In genomic region chr3:194893121-194893979, GRCh38 we compare ENCODE assay signal across 19 cellular contexts.
DNase-seq lines count a peak whose midpoint lies in the region; ATAC-seq lines count a peak whose summit lies in the region.
"Had no signal": no experiment of that assay in that cellular context is flagged by ENCODE, and none has a peak within 500 bp of the region (broad histone marks: within the 10 kb centered on the region; RNA-seq: fewer than 3 reads in every experiment).

No MANE protein-coding gene starts in this region.

- peak; percentile 60 for ATAC-seq in GM21390 (IDR thresholded peaks at IDR 0.05; ENCODE audit: unreplicated experiment)
- peak; percentile 41 to 77 for ATAC-seq in activated T-cell treated with anti-CD3 and anti-CD28 coated beads, Interleukin-2, amount 50 U/mL, for 72 hours (replicated peaks in 1 of 2)
- ATAC-seq: left ventricle myocardium superior, mucosa of descending colon had no signal

- peaks cover 17% of the 10 kb centered on the region for H3K9me3 Mint-ChIP-seq in activated T-cell treated with anti-CD3 and anti-CD28 coated beads, Interleukin-2, amount 50 U/mL, for 24 hours
- peaks cover 15 to 19% of the 10 kb centered on the region in 2 donors for H3K9me3 Mint-ChIP-seq in activated T-cell treated with anti-CD3 and anti-CD28 coated beads, Interleukin-2, amount 50 U/mL, for 72 hours

- H3K27me3 Mint-ChIP-seq in activated T-cell treated with anti-CD3 and anti-CD28 coated beads, Interleukin-2, amount 50 U/mL, for 24 hours = peaks cover 28% of the 10 kb centered on the region
- peaks cover 31% of the 10 kb centered on the region for H3K27me3 Mint-ChIP-seq in activated T-cell treated with anti-CD3 and anti-CD28 coated beads, Interleukin-2, amount 50 U/mL, for 72 hours (ENCODE audit: low read depth)

- peaks cover 16% of the 10 kb centered on the region for H3K4me1 Mint-ChIP-seq in activated T-cell treated with anti-CD3 and anti-CD28 coated beads, Interleukin-2, amount 50 U/mL, for 24 hours (ENCODE audit: low read depth)
- peaks cover 12% of the 10 kb centered on the region for H3K4me1 Mint-ChIP-seq in activated T-cell treated with anti-CD3 and anti-CD28 coated beads, Interleukin-2, amount 50 U/mL, for 72 hours (ENCODE audit: low read depth)
- H3K4me1 Mint-ChIP-seq: immature natural killer cell had no signal

- peaks cover 1% of the 10 kb centered on the region for H3K36me3 Mint-ChIP-seq in activated T-cell treated with anti-CD3 and anti-CD28 coated beads, Interleukin-2, amount 50 U/mL, for 24 hours (ENCODE audit: low read depth)
- peaks cover 8 to 14% of the 10 kb centered on the region in 2 donors for H3K36me3 Mint-ChIP-seq in activated T-cell treated with anti-CD3 and anti-CD28 coated beads, Interleukin-2, amount 50 U/mL, for 72 hours (ENCODE audit: insufficient read depth in 2 of 2)

- no peak overlapping the region for H3K4me3 Mint-ChIP-seq in activated T-cell treated with anti-CD3 and anti-CD28 coated beads, Interleukin-2, amount 50 U/mL, for 24 hours
- H3K4me3 Mint-ChIP-seq in activated T-cell treated with anti-CD3 and anti-CD28 coated beads, Interleukin-2, amount 50 U/mL, for 72 hours = peak overlapping the region in 1 of 2 donors; percentile 55
- H3K4me3 Mint-ChIP-seq: activated CD4-positive, alpha-beta T cell treated with anti-CD3 and anti-CD28 coated beads, Interleukin-2, amount 10 ng/mL, durations not matched to agents 7 days and 5 days; activated T-helper 1 cell treated with anti-CD3 and anti-CD28 coated beads, Interleukin-12 subunit alpha, Interleukin-12 subunit beta, Interleukin-2, Interleukin-4 antibody, amounts not matched to agents 30 ng/mL and 10 ng/mL and 1 ng/mL, durations not matched to agents 14 hours and 24 hours and 36 hours; immature natural killer cell had no signal

- no peak for DNase-seq in activated T-cell treated with anti-CD3 and anti-CD28 coated beads, Interleukin-2, amount 50 U/mL, for 24 hours
- DNase-seq in activated T-cell treated with anti-CD3 and anti-CD28 coated beads for 4 hours = no peak
- peak; percentile 7 to 22 for DNase-seq in activated T-cell treated with anti-CD3 and anti-CD28 coated beads, Interleukin-2, amount 50 U/mL, for 72 hours
- peak; percentile 22 for DNase-seq in stimulated activated CD8-positive, alpha-beta memory T cell treated with anti-CD3 and anti-CD28 coated beads, Interleukin-4, amount 100 ng/mL, for 48 hours
- DNase-seq in COR-L47 (lab: John Stamatoyannopoulos, UW) = no peak
- DNase-seq in C1 segment of cervical spinal cord (lab: John Stamatoyannopoulos, UW) = no peak
- DNase-seq in NCI-H1417 treated with DMSO at 0.1 percent for 48 hours (lab: John Stamatoyannopoulos, UW) = no peak
- DNase-seq: activated CD4-positive, alpha-beta T cell treated with anti-CD3 and anti-CD28 coated beads, Interleukin-2, amount 10 ng/mL, durations not matched to agents 7 days and 5 days; cortex of kidney; immature natural killer cell; IMR-90; left ventricle myocardium superior; MG63; mucosa of descending colon; NCI-H187; NCI-H2227 treated with DMSO at 0.1 percent for 48 hours; uterus had no signal

- peak overlapping the region; percentile 64 for H3K27ac Mint-ChIP-seq in activated T-cell treated with anti-CD3 and anti-CD28 coated beads, Interleukin-2, amount 50 U/mL, for 24 hours
- peak overlapping the region; percentile 89 for H3K27ac Mint-ChIP-seq in activated T-cell treated with anti-CD3 and anti-CD28 coated beads, Interleukin-2, amount 50 U/mL, for 72 hours
- H3K27ac Mint-ChIP-seq: activated CD4-positive, alpha-beta T cell treated with anti-CD3 and anti-CD28 coated beads, Interleukin-2, amount 10 ng/mL, durations not matched to agents 7 days and 5 days; activated T-helper 1 cell treated with anti-CD3 and anti-CD28 coated beads, Interleukin-12 subunit alpha, Interleukin-12 subunit beta, Interleukin-2, Interleukin-4 antibody, amounts not matched to agents 30 ng/mL and 10 ng/mL and 1 ng/mL, durations not matched to agents 14 hours and 24 hours and 36 hours; immature natural killer cell had no signal

Comparison
In these comparisons a context has a peak if more than half of its experiments do, and no peak if none do; other contexts are left out.
1. DNase-seq: peak in activated T-cell treated with anti-CD3 and anti-CD28 coated beads, Interleukin-2, amount 50 U/mL, for 72 hours (2 of 2) and stimulated activated CD8-positive, alpha-beta memory T cell treated with anti-CD3 and anti-CD28 coated beads, Interleukin-4, amount 100 ng/mL, for 48 hours (single experiment); none in activated T-cell treated with anti-CD3 and anti-CD28 coated beads, Interleukin-2, amount 50 U/mL, for 24 hours (single experiment), activated T-cell treated with anti-CD3 and anti-CD28 coated beads for 4 hours (single experiment), COR-L47 (single experiment), C1 segment of cervical spinal cord (0 of 14) and NCI-H1417 treated with DMSO at 0.1 percent for 48 hours (single experiment).